1 cellular context compared by ENCODE assay signal in genomic region chr6:44248579-44248978, GRCh38.
TF ChIP-seq lines count a peak whose summit lies in the region.

No MANE protein-coding gene starts in this region.

TF ChIP-seq in K562, 482 proteins besides CTCF, POLR2A, EP300 and RAD21:
- TF ChIP-seq ETV6 (IDR thresholded peaks at IDR 0.05; ENCODE audit: borderline replicate concordance in 1 of 2, low read depth in 2 of 2, low read length in 1 of 2) (no peak), ETV6 (CRISPR knock-in tag; IDR thresholded peaks at IDR 0.05; ENCODE audit: borderline replicate concordance) (no peak), ZBED1 (IDR thresholded peaks at IDR 0.05) (0 out of 2 replicates have a peak, but pooled peaks have one; percentile 9), ZC3H4 (CRISPR knock-in tag; IDR thresholded peaks at IDR 0.05; ENCODE audit: borderline replicate concordance) (0 out of 2 replicates have a peak, but pooled peaks have one; percentile 2)
